In the genomic region with DNA sequence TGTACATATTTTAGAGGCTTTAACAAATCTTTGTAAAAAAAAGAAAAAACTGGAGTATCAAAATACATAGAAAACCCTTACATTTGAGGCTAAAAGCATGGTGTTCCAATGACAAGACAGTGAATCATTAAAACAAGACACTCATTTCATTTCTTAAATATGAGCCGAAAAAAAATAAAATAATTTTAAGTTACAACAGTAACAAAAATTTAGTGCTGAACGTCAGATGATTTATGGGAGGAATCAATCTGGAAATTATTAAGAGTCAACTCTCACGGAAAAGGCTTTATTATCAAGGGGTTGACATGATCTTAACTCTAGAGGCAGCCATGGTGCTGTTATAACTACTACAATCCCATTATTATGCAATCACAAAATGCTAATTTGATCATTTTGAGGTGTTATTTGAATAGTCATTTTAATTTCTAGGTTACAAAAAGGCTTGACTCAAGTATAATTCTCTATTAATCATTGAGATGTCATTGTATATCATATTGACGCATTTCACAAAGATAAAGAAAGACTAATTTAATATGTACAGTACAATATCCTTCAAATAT, we compare ENCODE assay signal across 21 cellular contexts.
"Had no signal": no experiment of that assay in that cellular context is flagged by ENCODE, and none has a peak within 500 bp of the region (broad histone marks: within the 10 kb centered on the region; RNA-seq: fewer than 3 reads in every experiment).

No MANE protein-coding gene starts in this region.

- H3K27ac Mint-ChIP-seq: activated naive CD4-positive, alpha-beta T cell treated with anti-CD3 and anti-CD28 coated beads for 36 hours; activated naive CD8-positive, alpha-beta T cell treated with anti-CD3 and anti-CD28 coated beads, Interleukin-2, amount 50 U/mL, for 24 hours; activated T-helper 2 cell treated with anti-CD3 and anti-CD28 coated beads, Interferon-gamma antibody, Interleukin-2, Interleukin-4, amounts not matched to agents 10 μg/mL and 5 μg/mL and 100 μg/mL, durations not matched to agents 14 hours and 24 hours and 36 hours; natural killer cell; T-cell had no signal

- FAIRE-seq: kidney had no signal

- H3K4me3 Mint-ChIP-seq: activated naive CD4-positive, alpha-beta T cell treated with anti-CD3 and anti-CD28 coated beads for 36 hours; activated naive CD8-positive, alpha-beta T cell treated with anti-CD3 and anti-CD28 coated beads, Interleukin-2, amount 50 U/mL, for 24 hours; endodermal cell; natural killer cell; T-cell had no signal

- DNase-seq: activated CD4-positive, alpha-beta T cell treated with anti-CD3 and anti-CD28 coated beads, Interleukin-2, amount 50 U/mL, for 4 hours; activated CD4-positive, CD25-positive, alpha-beta regulatory T cell treated with anti-CD3 and anti-CD28 coated beads, Interleukin-2, amount 50 U/mL, for 72 hours; activated naive CD4-positive, alpha-beta T cell treated with anti-CD3 and anti-CD28 coated beads for 36 hours; activated naive CD8-positive, alpha-beta T cell treated with anti-CD3 and anti-CD28 coated beads, Interleukin-2, amount 50 U/mL, for 24 hours; activated T-cell treated with anti-CD3 and anti-CD28 coated beads, Interleukin-2, amount 50 U/mL, for 1 hour; aorta; dorsolateral prefrontal cortex; endodermal cell; kidney; left lung; mammary epithelial cell; mucosa of descending colon; natural killer cell; right cardiac atrium; stomach; T-cell; T-helper 9 cell; testis; upper lobe of left lung had no signal

- H3K36me3 Mint-ChIP-seq: natural killer cell had no signal

- H3K9me3 Mint-ChIP-seq: activated naive CD4-positive, alpha-beta T cell treated with anti-CD3 and anti-CD28 coated beads for 36 hours; activated naive CD8-positive, alpha-beta T cell treated with anti-CD3 and anti-CD28 coated beads, Interleukin-2, amount 50 U/mL, for 24 hours; activated T-helper 2 cell treated with anti-CD3 and anti-CD28 coated beads, Interferon-gamma antibody, Interleukin-2, Interleukin-4, amounts not matched to agents 10 μg/mL and 5 μg/mL and 100 μg/mL, durations not matched to agents 14 hours and 24 hours and 36 hours; endodermal cell; natural killer cell; T-cell had no signal

- H3K27me3 ChIP-seq: dorsolateral prefrontal cortex, left lung, stomach, testis, upper lobe of left lung had no signal

- H3K27me3 Mint-ChIP-seq: activated naive CD8-positive, alpha-beta T cell treated with anti-CD3 and anti-CD28 coated beads, Interleukin-2, amount 50 U/mL, for 24 hours; T-cell had no signal

- H3K4me1 ChIP-seq: prostate gland had no signal

- H3K4me3 ChIP-seq: dorsolateral prefrontal cortex, left lung, mucosa of descending colon, prostate gland, stomach, testis, upper lobe of left lung had no signal

- H3K27ac ChIP-seq: dorsolateral prefrontal cortex, prostate gland, stomach, testis had no signal

- ATAC-seq: activated naive CD8-positive, alpha-beta T cell treated with anti-CD3 and anti-CD28 coated beads, Interleukin-2, amount 50 U/mL, for 24 hours; left lung; mucosa of descending colon; natural killer cell; right cardiac atrium; T-cell had no signal

- H3K36me3 ChIP-seq: prostate gland, upper lobe of left lung had no signal

- H3K9me3 ChIP-seq: left lung, mucosa of descending colon, prostate gland, stomach, testis, upper lobe of left lung had no signal
